ENCODE assay signal across 8 cellular contexts in genomic region chr3:11718582-11719405, GRCh38.
A peak's percentile ranks its signal among the peaks of the same experiment; 100 is the strongest.
DNase-seq lines count a peak whose midpoint lies in the region; TF ChIP-seq lines count a peak whose summit lies in the region.

No MANE protein-coding gene starts in this region.

- peaks cover 14% of the 10 kb centered on the region for H3K27me3 Mint-ChIP-seq in activated CD4-positive, alpha-beta T cell treated with anti-CD3 and anti-CD28 coated beads, Interleukin-2, amount 10 ng/mL, durations not matched to agents 7 days and 5 days

- no peaks in the 10 kb centered on the region for H3K9me3 ChIP-seq in GM23248 (ENCODE audit: low read depth)

- peaks cover 3% of the 10 kb centered on the region for H3K36me3 Mint-ChIP-seq in activated CD4-positive, alpha-beta T cell treated with anti-CD3 and anti-CD28 coated beads, Interleukin-2, amount 10 ng/mL, durations not matched to agents 7 days and 5 days (ENCODE audit: low read depth)

- WGBS in GM23248 (ENCODE audit: low coverage in 1 of 2, low lambda C conversion rate in 2 of 2, missing lambda C conversion rate in 2 of 2), 2 experiments: 0 to 3% methylated on average over 29 to 37 of the region's 44 CpGs

- no peaks in the 10 kb centered on the region for H3K27me3 ChIP-seq in GM23248 (replicated peaks; ENCODE audit: insufficient read depth)

- H4K20me1 ChIP-seq in GM23248 (ENCODE audit: insufficient read depth): no peaks in the 10 kb centered on the region

- H3K9me2 ChIP-seq in GM23248 (ENCODE audit: insufficient read depth): no peaks in the 10 kb centered on the region

- POLR2A ChIA-PET in GM10248 (lab: Yijun Ruan, JAX): no interaction called here
- POLR2A ChIA-PET in activated CD4-positive, alpha-beta T cell treated with anti-CD3 and anti-CD28 coated beads, Interleukin-2, amount 10 ng/mL, durations not matched to agents 7 days and 5 days (lab: Charles Lee): no interaction called here

- no peak for TF ChIP-seq CTCF in GM10248 (IDR thresholded peaks at IDR 0.05; ENCODE audit: control extremely low read depth, extremely low read depth, low read depth, missing control alignments)

- H3K79me2 ChIP-seq in GM23248 (ENCODE audit: insufficient read depth): peaks cover 45% of the 10 kb centered on the region

- CTCF ChIA-PET in GM10248 (lab: Yijun Ruan, JAX): no interaction called here
- CTCF ChIA-PET in activated CD4-positive, alpha-beta T cell treated with anti-CD3 and anti-CD28 coated beads, Interleukin-2, amount 10 ng/mL, durations not matched to agents 7 days and 5 days (lab: Charles Lee): no interaction called here

- in situ Hi-C loops in GM23248 (cut with MboI): no loop called here

- no peaks in the 10 kb centered on the region for H3K9me3 Mint-ChIP-seq in activated CD4-positive, alpha-beta T cell treated with anti-CD3 and anti-CD28 coated beads, Interleukin-2, amount 10 ng/mL, durations not matched to agents 7 days and 5 days

- DNase-seq in GM10248 (ENCODE audit: extremely low spot score) (peak; percentile 48), GM23248 (peak; percentile 82), Kasumi-1 (lab: John Stamatoyannopoulos, UW) (peak; percentile 32 to 64), ecto neural progenitor cell (ENCODE audit: low spot score) (peak; percentile 79), lung microvascular endothelial cell (ENCODE audit: low read depth in 2 of 2) (peak; percentile 68 to 77), NCI-H446 treated with DMSO at 0.1 percent for 48 hours (lab: John Stamatoyannopoulos, UW) (no peak)
- DNase-seq in activated CD4-positive, alpha-beta T cell treated with anti-CD3 and anti-CD28 coated beads, Interleukin-2, amount 10 ng/mL, durations not matched to agents 7 days and 5 days: peak; percentile 35
- DNase-seq in stimulated activated CD8-positive, alpha-beta memory T cell treated with anti-CD3 and anti-CD28 coated beads, Interleukin-12 subunit alpha, Interleukin-12 subunit beta, amount 100 ng/mL, for 4 hours (ENCODE audit: low read depth): peak; percentile 19

- H2AFZ ChIP-seq in GM23248: peak overlapping the region; percentile 72

- peak overlapping the region; percentile 74 for H3K4me3 Mint-ChIP-seq in activated CD4-positive, alpha-beta T cell treated with anti-CD3 and anti-CD28 coated beads, Interleukin-2, amount 10 ng/mL, durations not matched to agents 7 days and 5 days

- peak overlapping the region; percentile 76 for H3K27ac Mint-ChIP-seq in activated CD4-positive, alpha-beta T cell treated with anti-CD3 and anti-CD28 coated beads, Interleukin-2, amount 10 ng/mL, durations not matched to agents 7 days and 5 days

- peaks cover 40% of the 10 kb centered on the region for H3F3A ChIP-seq in GM23248 (ENCODE audit: insufficient read depth)

- H3K4me3 ChIP-seq in GM23248: peak overlapping the region; percentile 82

- H3K4me1 Mint-ChIP-seq in activated CD4-positive, alpha-beta T cell treated with anti-CD3 and anti-CD28 coated beads, Interleukin-2, amount 10 ng/mL, durations not matched to agents 7 days and 5 days: peaks cover 27% of the 10 kb centered on the region

- peak overlapping the region; percentile 90 for H3K27ac ChIP-seq in GM23248

- H3K9ac ChIP-seq in GM23248: peak overlapping the region; percentile 90

- H3K36me3 ChIP-seq in GM23248 (ENCODE audit: low read depth): no peaks in the 10 kb centered on the region

- H3K4me2 ChIP-seq in GM23248 (ENCODE audit: unreplicated experiment): peak overlapping the region; percentile 97

- peaks cover 23% of the 10 kb centered on the region for H3K4me1 ChIP-seq in GM23248 (ENCODE audit: insufficient read depth)
